In the genomic region with DNA sequence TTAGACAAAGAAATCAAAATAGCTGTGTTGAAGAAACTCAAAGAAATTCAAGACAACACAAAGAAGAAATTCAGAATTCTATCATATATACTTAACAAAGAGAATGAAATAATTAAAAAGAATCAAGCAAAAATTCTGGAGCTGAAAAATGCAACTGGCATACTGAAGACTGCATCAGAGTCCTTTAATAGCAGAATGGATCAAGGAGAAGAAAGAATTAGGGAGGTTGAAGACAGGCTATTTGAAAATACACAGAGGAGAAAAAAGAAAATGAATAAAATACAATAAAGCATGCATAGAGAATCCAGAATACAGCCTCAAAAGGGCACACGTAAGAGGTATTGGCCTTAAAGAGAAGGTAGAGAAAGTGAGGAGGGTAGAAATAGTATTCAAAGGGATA, we compare ENCODE assay signal across 38 cellular contexts.
"Had no signal": no experiment of that assay in that cellular context is flagged by ENCODE, and none has a peak within 500 bp of the region (broad histone marks: within the 10 kb centered on the region; RNA-seq: fewer than 3 reads in every experiment).

No MANE protein-coding gene starts in this region.

- H3K27ac ChIP-seq: ascending aorta, body of pancreas, breast epithelium, KMS-11, Peyer's patch, SJSA1, VCaP had no signal

- H3K27me3 Mint-ChIP-seq: activated B cell treated with CpG ODN at 0.5 μM for 24 hours; activated CD4-positive, alpha-beta memory T cell treated with anti-CD3 and anti-CD28 coated beads for 36 hours; activated naive CD4-positive, alpha-beta T cell treated with anti-CD3 and anti-CD28 coated beads, Interleukin-2, amount 10 ng/mL, durations not matched to agents 7 days and 5 days; activated naive CD8-positive, alpha-beta T cell treated with anti-CD3 and anti-CD28 coated beads for 36 hours had no signal

- H3K4me3 Mint-ChIP-seq: activated B cell treated with CpG ODN at 0.5 μM for 24 hours; activated CD4-positive, alpha-beta memory T cell treated with anti-CD3 and anti-CD28 coated beads for 36 hours; activated naive CD4-positive, alpha-beta T cell treated with anti-CD3 and anti-CD28 coated beads, Interleukin-2, amount 10 ng/mL, durations not matched to agents 7 days and 5 days; activated naive CD8-positive, alpha-beta T cell treated with anti-CD3 and anti-CD28 coated beads for 36 hours; activated T-cell treated with anti-CD3 and anti-CD28 coated beads, Interleukin-2, amount 50 U/mL, for 4 hours; activated T-helper 1 cell treated with anti-CD3 and anti-CD28 coated beads, Interleukin-12 subunit alpha, Interleukin-12 subunit beta, Interleukin-2, Interleukin-4 antibody, amounts not matched to agents 30 ng/mL and 10 ng/mL and 1 ng/mL, durations not matched to agents 14 hours and 24 hours and 36 hours had no signal

- H3K36me3 ChIP-seq: breast epithelium, Peyer's patch, SJSA1 had no signal

- H3K4me2 ChIP-seq: KMS-11 had no signal

- DNase-seq: activated B cell treated with CpG ODN at 0.5 μM for 24 hours; activated CD4-positive, alpha-beta memory T cell treated with anti-CD3 and anti-CD28 coated beads for 36 hours; activated CD4-positive, alpha-beta T cell treated with anti-CD3 and anti-CD28 coated beads for 4 hours; activated CD4-positive, alpha-beta T cell treated with anti-CD3 and anti-CD28 coated beads, Interleukin-2, amount 50 U/mL, for 1 hour; activated CD4-positive, CD25-positive, alpha-beta regulatory T cell treated with anti-CD3 and anti-CD28 coated beads, Interleukin-2, amount 50 U/mL, for 72 hours; activated CD8-positive, alpha-beta memory T cell treated with anti-CD3 and anti-CD28 coated beads, Interleukin-2, amount 50 U/mL, for 4 hours; activated gamma-delta T cell treated with Interleukin-2 at 50 U/mL for 16 hours; activated naive CD4-positive, alpha-beta T cell treated with anti-CD3 and anti-CD28 coated beads, Interleukin-2, amount 10 ng/mL, durations not matched to agents 7 days and 5 days; activated naive CD8-positive, alpha-beta T cell treated with anti-CD3 and anti-CD28 coated beads for 36 hours; activated T-cell treated with anti-CD3 and anti-CD28 coated beads for 4 hours; activated T-cell treated with anti-CD3 and anti-CD28 coated beads, Interleukin-2, amount 50 U/mL, for 4 hours; amygdala; body of pancreas; NCI-H1092 treated with DMSO at 0.1 percent for 48 hours; NCI-H1417; NCI-H146; NCI-H187; NCI-H2029 treated with DMSO at 0.1 percent for 48 hours; NCI-H2107; NCI-H2171; NCI-H510A; NCI-H526; NCI-H748 treated with DMSO at 0.1 percent for 48 hours; NK-92 treated with Interleukin-12 subunit alpha and Interleukin-12 subunit beta, amount 100 ng/mL, for 24 hours; PC-3; Peyer's patch; RPMI8226; SHP77 treated with DMSO at 0.1 percent for 48 hours; SW 1271; T-helper 1 cell; T-helper 2 cell; T-helper 9 cell had no signal

- H3K9me3 ChIP-seq: body of pancreas, Peyer's patch, SJSA1 had no signal

- H3K9ac ChIP-seq: KMS-11 had no signal

- H3K4me1 Mint-ChIP-seq: activated B cell treated with CpG ODN at 0.5 μM for 24 hours; activated naive CD8-positive, alpha-beta T cell treated with anti-CD3 and anti-CD28 coated beads for 36 hours had no signal

- H3K27me3 ChIP-seq: ascending aorta, body of pancreas, Peyer's patch, SJSA1 had no signal

- ATAC-seq: activated T-cell treated with anti-CD3 and anti-CD28 coated beads, Interleukin-2, amount 50 U/mL, for 4 hours; body of pancreas; PC-3 had no signal

- H3K4me3 ChIP-seq: ascending aorta, body of pancreas, breast epithelium, Peyer's patch, SJSA1 had no signal

- H3K27ac Mint-ChIP-seq: activated B cell treated with CpG ODN at 0.5 μM for 24 hours; activated CD4-positive, alpha-beta memory T cell treated with anti-CD3 and anti-CD28 coated beads for 36 hours; activated naive CD4-positive, alpha-beta T cell treated with anti-CD3 and anti-CD28 coated beads, Interleukin-2, amount 10 ng/mL, durations not matched to agents 7 days and 5 days; activated naive CD8-positive, alpha-beta T cell treated with anti-CD3 and anti-CD28 coated beads for 36 hours; activated T-helper 1 cell treated with anti-CD3 and anti-CD28 coated beads, Interleukin-12 subunit alpha, Interleukin-12 subunit beta, Interleukin-2, Interleukin-4 antibody, amounts not matched to agents 30 ng/mL and 10 ng/mL and 1 ng/mL, durations not matched to agents 14 hours and 24 hours and 36 hours had no signal

- H3K4me1 ChIP-seq: ascending aorta, body of pancreas, breast epithelium, Peyer's patch, SJSA1 had no signal
